Comparison of ENCODE assay signal across 8 cellular contexts in the genomic region with DNA sequence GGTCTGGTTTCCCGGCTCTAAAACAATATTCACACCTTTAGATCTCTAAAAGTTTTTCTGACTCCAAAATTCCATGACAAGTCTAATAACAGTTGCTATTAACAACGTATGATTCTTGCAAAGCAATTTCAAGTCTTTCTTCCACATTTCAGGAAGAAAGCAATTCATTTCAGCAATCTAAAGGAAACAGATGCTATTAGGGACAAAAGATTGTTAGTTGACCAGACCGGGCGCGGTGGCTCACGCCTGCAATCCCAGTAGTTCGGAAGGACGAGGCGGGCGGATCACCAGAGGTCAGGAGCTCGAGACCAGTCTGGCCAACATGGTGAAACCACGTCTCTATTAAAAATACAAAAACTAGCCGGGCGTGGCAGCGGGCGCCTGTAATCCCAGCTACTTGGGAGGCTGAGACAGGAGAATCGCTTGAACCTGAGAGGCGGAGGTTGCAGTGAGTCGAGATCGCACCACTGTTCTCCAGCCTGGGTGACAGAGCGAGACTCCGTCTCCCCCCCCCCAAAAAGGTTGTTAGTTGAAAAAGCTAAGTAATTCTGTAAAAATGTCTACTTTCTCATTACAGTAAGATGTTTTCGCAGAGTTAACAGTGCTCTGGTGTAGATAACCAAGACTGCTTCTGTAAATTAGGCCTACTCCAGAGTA. TPM values are rescaled to one million over a fixed set of nuclear protein-coding genes. Genes with fewer than 3 reads are reported as not detected.
DNase-seq lines count a peak whose midpoint lies in the region; ATAC-seq and FAIRE-seq lines count a peak whose summit lies in the region.

No MANE protein-coding gene starts in this region.

- H3K9me3 Mint-ChIP-seq in stimulated activated naive CD8-positive, alpha-beta T cell treated with anti-CD3 and anti-CD28 coated beads, Interleukin-15, Interleukin-2, amounts not matched to agents 100 ng/mL and 50 ng/mL, for 24 hours, result no peaks in the 10 kb centered on the region
- no peaks in the 10 kb centered on the region for H3K9me3 Mint-ChIP-seq in dendritic cell treated with granulocyte-macrophage colony-stimulating factor and Interleukin-4, amounts not matched to agents 40 ng/mL and 50 ng/mL, for 4 days

- H3K27me3 ChIP-seq in mononuclear cell (ENCODE audit: insufficient read depth, low read length), result no peaks in the 10 kb centered on the region

- H3K4me1 Mint-ChIP-seq in stimulated activated naive CD8-positive, alpha-beta T cell treated with anti-CD3 and anti-CD28 coated beads, Interleukin-15, Interleukin-2, amounts not matched to agents 100 ng/mL and 50 ng/mL, for 24 hours (ENCODE audit: low read depth), result peaks cover 61% of the 10 kb centered on the region
- H3K4me1 Mint-ChIP-seq in dendritic cell treated with granulocyte-macrophage colony-stimulating factor and Interleukin-4, amounts not matched to agents 40 ng/mL and 50 ng/mL, for 4 days (ENCODE audit: low read depth), result peaks cover 48% of the 10 kb centered on the region

- no peaks in the 10 kb centered on the region for H3K9me3 ChIP-seq in mononuclear cell (ENCODE audit: low read depth, low read length)

- intact Hi-C loops in dendritic cell treated with granulocyte-macrophage colony-stimulating factor and Interleukin-4, amounts not matched to agents 40 ng/mL and 50 ng/mL, for 4 days (cut with micrococcal nuclease), result loop anchor here (5.0 to 10.0 kb wide), 3 partner anchors 41 to 213 kb away; a partner anchor contains a TSS

- no peak for ATAC-seq in stimulated activated naive CD8-positive, alpha-beta T cell treated with anti-CD3 and anti-CD28 coated beads, Interleukin-15, Interleukin-2, amounts not matched to agents 100 U/mL and 50 U/mL, for 24 hours
- ATAC-seq in HG03378 (IDR thresholded peaks at IDR 0.05; ENCODE audit: unreplicated experiment) (no peak), GM21825 (IDR thresholded peaks at IDR 0.05; ENCODE audit: unreplicated experiment) (no peak)

- H3K4me3 ChIP-seq in mononuclear cell (ENCODE audit: low read length), result peak overlapping the region; percentile 63

- no peak for DNase-seq in stimulated activated naive CD8-positive, alpha-beta T cell treated with anti-CD3 and anti-CD28 coated beads, Interleukin-15, Interleukin-2, amounts not matched to agents 100 U/mL and 50 U/mL, for 24 hours
- no peak for DNase-seq in stimulated activated CD4-positive, alpha-beta T cell treated with anti-CD3 and anti-CD28 coated beads, Interleukin-12 subunit alpha, Interleukin-12 subunit beta, amount 100 ng/mL, for 4 hours
- no peak for DNase-seq in urothelium cell line (ENCODE audit: low spot score)

- peak overlapping the region; percentile 85 for H3K27ac Mint-ChIP-seq in stimulated activated naive CD8-positive, alpha-beta T cell treated with anti-CD3 and anti-CD28 coated beads, Interleukin-15, Interleukin-2, amounts not matched to agents 100 ng/mL and 50 ng/mL, for 24 hours
- H3K27ac Mint-ChIP-seq in dendritic cell treated with granulocyte-macrophage colony-stimulating factor and Interleukin-4, amounts not matched to agents 40 ng/mL and 50 ng/mL, for 4 days, result peak overlapping the region; percentile 93

- H3K27me3 Mint-ChIP-seq in stimulated activated naive CD8-positive, alpha-beta T cell treated with anti-CD3 and anti-CD28 coated beads, Interleukin-15, Interleukin-2, amounts not matched to agents 100 ng/mL and 50 ng/mL, for 24 hours, result no peaks in the 10 kb centered on the region
- H3K27me3 Mint-ChIP-seq in dendritic cell treated with granulocyte-macrophage colony-stimulating factor and Interleukin-4, amounts not matched to agents 40 ng/mL and 50 ng/mL, for 4 days, result no peaks in the 10 kb centered on the region

- FAIRE-seq in urothelium cell line (lab: Jason Lieb, UNC), result no peak

- peaks cover 34% of the 10 kb centered on the region for H3K4me1 ChIP-seq in mononuclear cell (ENCODE audit: insufficient read depth, low read length)

- no peaks in the 10 kb centered on the region for H3K36me3 Mint-ChIP-seq in stimulated activated naive CD8-positive, alpha-beta T cell treated with anti-CD3 and anti-CD28 coated beads, Interleukin-15, Interleukin-2, amounts not matched to agents 100 ng/mL and 50 ng/mL, for 24 hours (ENCODE audit: low read depth)
- H3K36me3 Mint-ChIP-seq in dendritic cell treated with granulocyte-macrophage colony-stimulating factor and Interleukin-4, amounts not matched to agents 40 ng/mL and 50 ng/mL, for 4 days (ENCODE audit: low read depth), result peaks cover 15% of the 10 kb centered on the region

- H3K4me3 Mint-ChIP-seq in stimulated activated naive CD8-positive, alpha-beta T cell treated with anti-CD3 and anti-CD28 coated beads, Interleukin-15, Interleukin-2, amounts not matched to agents 100 ng/mL and 50 ng/mL, for 24 hours, result peak overlapping the region; percentile 91
- H3K4me3 Mint-ChIP-seq in dendritic cell treated with granulocyte-macrophage colony-stimulating factor and Interleukin-4, amounts not matched to agents 40 ng/mL and 50 ng/mL, for 4 days, result peak overlapping the region; percentile 85

RNA-seq across cellular contexts. Expression of a gene that starts 1.3 kb away (rescaled TPM):
- 10.4 TPM for total RNA-seq in mononuclear cell

RNA-seq across cellular contexts. Expression of a gene that starts 15.5 kb away (rescaled TPM):
- total RNA-seq in mononuclear cell, result not detected
